In genomic region chr5:118236108-118236849, GRCh38 we compare ENCODE assay signal across 18 cellular contexts.
DNase-seq lines count a peak whose midpoint lies in the region; ATAC-seq and TF ChIP-seq lines count a peak whose summit lies in the region.
"Had no signal": no experiment of that assay in that cellular context is flagged by ENCODE, and none has a peak within 500 bp of the region (broad histone marks: within the 10 kb centered on the region; RNA-seq: fewer than 3 reads in every experiment).

No MANE protein-coding gene starts in this region.

- DNase-seq in memory B cell (ENCODE audit: low spot score in 2 of 2) (no peak), iPS-NIHi11 (ENCODE audit: low spot score) (no peak), globus pallidus (ENCODE audit: low spot score) (no peak), chondrocyte (ENCODE audit: low spot score) (no peak)
- no peak for DNase-seq in activated naive CD4-positive, alpha-beta T cell treated with anti-CD3 and anti-CD28 coated beads for 36 hours
- DNase-seq: activated CD4-positive, alpha-beta T cell treated with anti-CD3 and anti-CD28 coated beads for 48 hours; activated naive CD8-positive, alpha-beta T cell treated with anti-CD3 and anti-CD28 coated beads, Interleukin-2, amount 10 ng/mL, durations not matched to agents 7 days and 5 days; activated T-cell treated with anti-CD3 and anti-CD28 coated beads for 4 hours; effector CD8-positive, alpha-beta T cell; GOT3; IMR-90; left ventricle myocardium superior; spleen; T-helper 2 cell had no signal

- H3K27me3 Mint-ChIP-seq in memory B cell (no peaks in the 10 kb centered on the region), chondrocyte (ENCODE audit: low read depth) (no peaks in the 10 kb centered on the region)
- no peaks in the 10 kb centered on the region for H3K27me3 Mint-ChIP-seq in activated naive CD4-positive, alpha-beta T cell treated with anti-CD3 and anti-CD28 coated beads for 36 hours (ENCODE audit: low read depth)
- H3K27me3 Mint-ChIP-seq: activated naive CD8-positive, alpha-beta T cell treated with anti-CD3 and anti-CD28 coated beads, Interleukin-2, amount 10 ng/mL, durations not matched to agents 7 days and 5 days; stimulated activated naive CD8-positive, alpha-beta T cell treated with anti-CD3 and anti-CD28 coated beads, Interleukin-15, Interleukin-2, amounts not matched to agents 100 ng/mL and 50 ng/mL, for 24 hours had no signal

- H3K4me3 Mint-ChIP-seq in memory B cell (no peak overlapping the region), chondrocyte (ENCODE audit: unreplicated experiment) (no peak overlapping the region)
- no peak overlapping the region for H3K4me3 Mint-ChIP-seq in activated naive CD4-positive, alpha-beta T cell treated with anti-CD3 and anti-CD28 coated beads for 36 hours
- H3K4me3 Mint-ChIP-seq: activated naive CD8-positive, alpha-beta T cell treated with anti-CD3 and anti-CD28 coated beads, Interleukin-2, amount 10 ng/mL, durations not matched to agents 7 days and 5 days; stimulated activated naive CD8-positive, alpha-beta T cell treated with anti-CD3 and anti-CD28 coated beads, Interleukin-15, Interleukin-2, amounts not matched to agents 100 ng/mL and 50 ng/mL, for 24 hours had no signal

- no peak overlapping the region for H3K27ac Mint-ChIP-seq in memory B cell
- H3K27ac Mint-ChIP-seq in activated naive CD4-positive, alpha-beta T cell treated with anti-CD3 and anti-CD28 coated beads for 36 hours: no peak overlapping the region
- no peak overlapping the region for H3K27ac Mint-ChIP-seq in chondrocyte (ENCODE audit: unreplicated experiment)
- H3K27ac Mint-ChIP-seq: activated naive CD8-positive, alpha-beta T cell treated with anti-CD3 and anti-CD28 coated beads, Interleukin-2, amount 10 ng/mL, durations not matched to agents 7 days and 5 days; stimulated activated naive CD8-positive, alpha-beta T cell treated with anti-CD3 and anti-CD28 coated beads, Interleukin-15, Interleukin-2, amounts not matched to agents 100 ng/mL and 50 ng/mL, for 24 hours had no signal

- H3K4me1 Mint-ChIP-seq in memory B cell: no peaks in the 10 kb centered on the region
- H3K4me1 Mint-ChIP-seq in activated naive CD4-positive, alpha-beta T cell treated with anti-CD3 and anti-CD28 coated beads for 36 hours (ENCODE audit: low read depth): no peaks in the 10 kb centered on the region
- H3K4me1 Mint-ChIP-seq in chondrocyte (ENCODE audit: low read depth): peaks cover 3% of the 10 kb centered on the region
- H3K4me1 Mint-ChIP-seq: activated naive CD8-positive, alpha-beta T cell treated with anti-CD3 and anti-CD28 coated beads, Interleukin-2, amount 10 ng/mL, durations not matched to agents 7 days and 5 days had no signal

- H3K36me3 Mint-ChIP-seq in memory B cell: no peaks in the 10 kb centered on the region
- no peaks in the 10 kb centered on the region for H3K36me3 Mint-ChIP-seq in activated naive CD4-positive, alpha-beta T cell treated with anti-CD3 and anti-CD28 coated beads for 36 hours (ENCODE audit: low read depth)
- H3K36me3 Mint-ChIP-seq in chondrocyte (ENCODE audit: low read depth): no peaks in the 10 kb centered on the region
- H3K36me3 Mint-ChIP-seq: activated naive CD8-positive, alpha-beta T cell treated with anti-CD3 and anti-CD28 coated beads, Interleukin-2, amount 10 ng/mL, durations not matched to agents 7 days and 5 days had no signal

- intact Hi-C loops in activated naive CD4-positive, alpha-beta T cell treated with anti-CD3 and anti-CD28 coated beads for 36 hours (cut with micrococcal nuclease): no loop called here

- CTCF ChIA-PET in activated naive CD4-positive, alpha-beta T cell treated with anti-CD3 and anti-CD28 coated beads for 36 hours (lab: Charles Lee): no interaction called here

- ATAC-seq in GM18520 (IDR thresholded peaks at IDR 0.05; ENCODE audit: unreplicated experiment) (peak; percentile 38), GM21786 (IDR thresholded peaks at IDR 0.05; ENCODE audit: unreplicated experiment) (peak; percentile 62), HG03159 (IDR thresholded peaks at IDR 0.05; ENCODE audit: unreplicated experiment) (peak; percentile 84), memory B cell (ENCODE audit: low read depth) (peak; percentile 29)
- ATAC-seq: left ventricle myocardium superior had no signal

- H3K9me3 Mint-ChIP-seq in memory B cell: no peaks in the 10 kb centered on the region
- H3K9me3 Mint-ChIP-seq in activated naive CD4-positive, alpha-beta T cell treated with anti-CD3 and anti-CD28 coated beads for 36 hours: peaks cover 4% of the 10 kb centered on the region
- H3K9me3 Mint-ChIP-seq in chondrocyte (ENCODE audit: low read depth): peaks cover 2% of the 10 kb centered on the region

- no peak for TF ChIP-seq CTCF in chondrocyte (IDR thresholded peaks at IDR 0.05)

Comparison
In these comparisons a context has a peak if more than half of its experiments do, and no peak if none do; other contexts are left out.
1. ATAC-seq: peak in every context shown above with its lines; median percentile 84 in HG03159; 62 in GM21786; 38 in GM18520; 29 in memory B cell.